ENCODE assay signal across 1 cellular context in the genomic region with DNA sequence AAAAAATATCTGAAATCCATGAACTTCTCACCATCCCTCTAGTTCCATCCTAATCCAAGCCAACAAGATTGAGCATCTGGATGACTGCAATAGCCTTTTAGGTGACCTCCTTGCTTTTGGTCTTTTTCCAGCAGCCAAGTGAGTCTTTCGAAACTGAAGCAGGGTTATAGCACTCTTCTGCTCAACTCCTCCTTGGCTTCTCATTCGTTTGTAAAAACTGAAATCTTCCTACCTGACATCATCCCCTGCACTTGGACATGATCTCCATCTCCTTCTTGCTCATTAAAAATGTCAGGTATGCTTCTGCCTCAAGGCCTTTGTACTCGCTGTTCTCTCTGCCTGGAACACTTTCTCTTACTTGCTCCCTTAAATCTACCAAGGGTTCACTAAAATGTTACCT.
TF ChIP-seq lines count a peak whose summit lies in the region.

No MANE protein-coding gene starts in this region.

TF ChIP-seq in GM12891, 5 proteins besides CTCF, POLR2A, EP300 and RAD21:
- TF ChIP-seq SPI1 (IDR thresholded peaks at IDR 0.05; ENCODE audit: low read depth, low read length) (no peak), PAX5 (IDR thresholded peaks at IDR 0.05; ENCODE audit: insufficient read depth, low read length, severe bottlenecking) (no peak), POLR2AphosphoS5 (IDR thresholded peaks at IDR 0.05; ENCODE audit: low read depth, low read length) (no peak), TAF1 (IDR thresholded peaks at IDR 0.05; ENCODE audit: low read depth, low read length) (no peak), POU2F2 (IDR thresholded peaks at IDR 0.05; ENCODE audit: low read depth, low read length) (no peak)
